In genomic region chr3:150296123-150296750, GRCh38 we compare ENCODE assay signal across 11 cellular contexts.
"Had no signal": no experiment of that assay in that cellular context is flagged by ENCODE, and none has a peak within 500 bp of the region (broad histone marks: within the 10 kb centered on the region; RNA-seq: fewer than 3 reads in every experiment).

No MANE protein-coding gene starts in this region.

- H3K9me3 ChIP-seq: sigmoid colon had no signal

- H3K36me3 Mint-ChIP-seq: activated CD4-positive, alpha-beta memory T cell treated with anti-CD3 and anti-CD28 coated beads for 36 hours had no signal

- DNase-seq: activated CD4-positive, alpha-beta memory T cell treated with anti-CD3 and anti-CD28 coated beads for 36 hours; activated CD4-positive, alpha-beta T cell treated with anti-CD3 and anti-CD28 coated beads for 1 hour; activated naive CD4-positive, alpha-beta T cell treated with anti-CD3 and anti-CD28 coated beads for 36 hours; effector CD4-positive, alpha-beta T cell; naive thymus-derived CD8-positive, alpha-beta T cell; sigmoid colon; stimulated activated CD4-positive, alpha-beta T cell treated with anti-CD3 and anti-CD28 coated beads, Interleukin-12 subunit alpha, Interleukin-12 subunit beta, amount 100 ng/mL, for 4 hours; stimulated activated naive CD4-positive, alpha-beta T cell; trophoblast cell had no signal

- H3K4me1 ChIP-seq: sigmoid colon had no signal

- H3K36me3 ChIP-seq: sigmoid colon had no signal

- H3K27me3 ChIP-seq: sigmoid colon had no signal

- H3K4me1 Mint-ChIP-seq: naive thymus-derived CD8-positive, alpha-beta T cell had no signal

- H3K4me3 Mint-ChIP-seq: activated CD4-positive, alpha-beta memory T cell treated with anti-CD3 and anti-CD28 coated beads for 36 hours; activated naive CD4-positive, alpha-beta T cell treated with anti-CD3 and anti-CD28 coated beads for 36 hours; naive thymus-derived CD8-positive, alpha-beta T cell had no signal

- H3K4me3 ChIP-seq: coronary artery, lung, sigmoid colon had no signal

- H3K27ac Mint-ChIP-seq: activated CD4-positive, alpha-beta memory T cell treated with anti-CD3 and anti-CD28 coated beads for 36 hours; activated naive CD4-positive, alpha-beta T cell treated with anti-CD3 and anti-CD28 coated beads for 36 hours; naive thymus-derived CD8-positive, alpha-beta T cell had no signal

- ATAC-seq: naive thymus-derived CD8-positive, alpha-beta T cell had no signal

- H3K9me3 Mint-ChIP-seq: activated CD4-positive, alpha-beta memory T cell treated with anti-CD3 and anti-CD28 coated beads for 36 hours; activated naive CD4-positive, alpha-beta T cell treated with anti-CD3 and anti-CD28 coated beads for 36 hours; naive thymus-derived CD8-positive, alpha-beta T cell had no signal
